Comparison of ENCODE assay signal across 1 cellular context in the genomic region with DNA sequence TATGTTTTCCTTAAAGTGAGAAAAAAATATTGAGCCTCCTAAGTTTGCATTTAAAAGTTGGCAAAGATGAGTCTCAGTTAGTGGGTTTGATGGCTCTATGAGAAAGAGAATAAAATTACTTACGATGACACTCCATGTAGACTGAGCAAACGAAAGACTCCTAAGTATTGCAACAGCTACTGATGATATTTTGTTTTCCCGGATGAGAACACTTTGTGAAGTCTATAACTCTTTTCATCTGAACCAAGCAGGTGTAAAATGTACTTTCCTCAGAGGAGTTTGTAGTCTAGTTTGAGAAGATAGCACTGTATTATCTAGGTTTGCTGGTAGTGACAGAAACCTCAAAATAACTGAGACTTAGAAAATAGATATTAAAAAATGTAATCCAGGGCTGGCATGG.
TF ChIP-seq lines count a peak whose summit lies in the region.

No MANE protein-coding gene starts in this region.

TF ChIP-seq in WTC11, 78 proteins besides CTCF, POLR2A, EP300 and RAD21:
- no peak for TF ChIP-seq HMGA2 (CRISPR knock-in tag; IDR thresholded peaks at IDR 0.05)
- no peak for TF ChIP-seq FOXJ3 (CRISPR knock-in tag; IDR thresholded peaks at IDR 0.05; ENCODE audit: borderline replicate concordance)
- TF ChIP-seq, protein P1, sequence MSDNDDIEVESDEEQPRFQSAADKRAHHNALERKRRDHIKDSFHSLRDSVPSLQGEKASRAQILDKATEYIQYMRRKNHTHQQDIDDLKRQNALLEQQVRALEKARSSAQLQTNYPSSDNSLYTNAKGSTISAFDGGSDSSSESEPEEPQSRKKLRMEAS (CRISPR knock-in tag; IDR thresholded peaks at IDR 0.05), result no peak
- no peak for TF ChIP-seq NR1H2 (CRISPR knock-in tag; IDR thresholded peaks at IDR 0.05)
- TF ChIP-seq GRHL2 (CRISPR knock-in tag; IDR thresholded peaks at IDR 0.05; ENCODE audit: insufficient replicate concordance, severe bottlenecking), result no peak
- TF ChIP-seq, protein P2, sequence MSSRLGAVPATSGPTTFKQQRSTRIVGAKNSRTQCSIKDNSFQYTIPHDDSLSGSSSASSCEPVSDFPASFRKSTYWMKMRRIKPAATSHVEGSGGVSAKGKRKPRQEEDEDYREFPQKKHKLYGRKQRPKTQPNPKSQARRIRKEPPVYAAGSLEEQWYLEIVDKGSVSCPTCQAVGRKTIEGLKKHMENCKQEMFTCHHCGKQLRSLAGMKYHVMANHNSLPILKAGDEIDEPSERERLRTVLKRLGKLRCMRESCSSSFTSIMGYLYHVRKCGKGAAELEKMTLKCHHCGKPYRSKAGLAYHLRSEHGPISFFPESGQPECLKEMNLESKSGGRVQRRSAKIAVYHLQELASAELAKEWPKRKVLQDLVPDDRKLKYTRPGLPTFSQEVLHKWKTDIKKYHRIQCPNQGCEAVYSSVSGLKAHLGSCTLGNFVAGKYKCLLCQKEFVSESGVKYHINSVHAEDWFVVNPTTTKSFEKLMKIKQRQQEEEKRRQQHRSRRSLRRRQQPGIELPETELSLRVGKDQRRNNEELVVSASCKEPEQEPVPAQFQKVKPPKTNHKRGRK (CRISPR knock-in tag; IDR thresholded peaks at IDR 0.05; ENCODE audit: borderline replicate concordance), result no peak
- TF ChIP-seq, protein P3, sequence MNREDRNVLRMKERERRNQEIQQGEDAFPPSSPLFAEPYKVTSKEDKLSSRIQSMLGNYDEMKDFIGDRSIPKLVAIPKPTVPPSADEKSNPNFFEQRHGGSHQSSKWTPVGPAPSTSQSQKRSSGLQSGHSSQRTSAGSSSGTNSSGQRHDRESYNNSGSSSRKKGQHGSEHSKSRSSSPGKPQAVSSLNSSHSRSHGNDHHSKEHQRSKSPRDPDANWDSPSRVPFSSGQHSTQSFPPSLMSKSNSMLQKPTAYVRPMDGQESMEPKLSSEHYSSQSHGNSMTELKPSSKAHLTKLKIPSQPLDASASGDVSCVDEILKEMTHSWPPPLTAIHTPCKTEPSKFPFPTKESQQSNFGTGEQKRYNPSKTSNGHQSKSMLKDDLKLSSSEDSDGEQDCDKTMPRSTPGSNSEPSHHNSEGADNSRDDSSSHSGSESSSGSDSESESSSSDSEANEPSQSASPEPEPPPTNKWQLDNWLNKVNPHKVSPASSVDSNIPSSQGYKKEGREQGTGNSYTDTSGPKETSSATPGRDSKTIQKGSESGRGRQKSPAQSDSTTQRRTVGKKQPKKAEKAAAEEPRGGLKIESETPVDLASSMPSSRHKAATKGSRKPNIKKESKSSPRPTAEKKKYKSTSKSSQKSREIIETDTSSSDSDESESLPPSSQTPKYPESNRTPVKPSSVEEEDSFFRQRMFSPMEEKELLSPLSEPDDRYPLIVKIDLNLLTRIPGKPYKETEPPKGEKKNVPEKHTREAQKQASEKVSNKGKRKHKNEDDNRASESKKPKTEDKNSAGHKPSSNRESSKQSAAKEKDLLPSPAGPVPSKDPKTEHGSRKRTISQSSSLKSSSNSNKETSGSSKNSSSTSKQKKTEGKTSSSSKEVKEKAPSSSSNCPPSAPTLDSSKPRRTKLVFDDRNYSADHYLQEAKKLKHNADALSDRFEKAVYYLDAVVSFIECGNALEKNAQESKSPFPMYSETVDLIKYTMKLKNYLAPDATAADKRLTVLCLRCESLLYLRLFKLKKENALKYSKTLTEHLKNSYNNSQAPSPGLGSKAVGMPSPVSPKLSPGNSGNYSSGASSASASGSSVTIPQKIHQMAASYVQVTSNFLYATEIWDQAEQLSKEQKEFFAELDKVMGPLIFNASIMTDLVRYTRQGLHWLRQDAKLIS (CRISPR knock-in tag; IDR thresholded peaks at IDR 0.05; ENCODE audit: borderline replicate concordance), result no peak
